ENCODE assay signal across 19 cellular contexts in the genomic region with DNA sequence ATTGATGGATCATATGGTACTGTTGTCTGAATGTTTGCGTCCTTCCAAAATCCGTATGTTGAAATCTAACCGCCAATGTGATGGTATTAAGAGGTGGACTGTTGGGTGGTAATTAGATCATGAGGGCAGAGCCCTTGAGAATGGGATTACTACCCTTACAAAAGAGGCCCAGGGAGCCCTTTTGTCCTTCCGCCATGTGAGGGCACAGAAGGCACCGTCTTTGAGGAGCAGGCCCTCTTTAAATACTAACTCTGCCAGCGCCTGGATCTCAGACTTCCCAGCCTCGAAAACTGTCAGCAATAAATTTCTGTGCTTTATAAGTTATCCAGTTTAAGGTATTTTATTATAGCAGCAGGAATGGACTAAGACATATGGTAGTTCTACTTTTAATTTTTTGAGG.
"Had no signal": no experiment of that assay in that cellular context is flagged by ENCODE, and none has a peak within 500 bp of the region (broad histone marks: within the 10 kb centered on the region; RNA-seq: fewer than 3 reads in every experiment).

No MANE protein-coding gene starts in this region.

- H3K27ac Mint-ChIP-seq: dendritic cell treated with granulocyte-macrophage colony-stimulating factor and Interleukin-4, amounts not matched to agents 40 ng/mL and 50 ng/mL, for 4 days; effector memory CD8-positive, alpha-beta T cell had no signal

- ATAC-seq: effector memory CD8-positive, alpha-beta T cell; gastrocnemius medialis; heart right ventricle; lower lobe of right lung; natural killer cell treated with Interleukin-12 subunit alpha and Interleukin-12 subunit beta and Interleukin-15 and Interleukin-18, amount 100 ng/mL, for 72 hours; psoas muscle; right lobe of liver; stimulated activated effector memory CD8-positive, alpha-beta T cell treated with anti-CD3 and anti-CD28 coated beads, Interleukin-12 subunit alpha, Interleukin-12 subunit beta, amount 100 ng/mL, for 72 hours; stimulated activated naive CD8-positive, alpha-beta T cell treated with anti-CD3 and anti-CD28 coated beads, Interleukin-15, amount 100 ng/mL, for 72 hours; upper lobe of right lung had no signal

- H3K27me3 Mint-ChIP-seq: dendritic cell treated with granulocyte-macrophage colony-stimulating factor and Interleukin-4, amounts not matched to agents 40 ng/mL and 50 ng/mL, for 4 days; effector memory CD8-positive, alpha-beta T cell; natural killer cell treated with Interleukin-12 subunit alpha and Interleukin-12 subunit beta and Interleukin-15 and Interleukin-18, amount 100 ng/mL, for 72 hours; stimulated activated naive CD8-positive, alpha-beta T cell treated with anti-CD3 and anti-CD28 coated beads, Interleukin-15, amount 100 ng/mL, for 72 hours had no signal

- H3K36me3 Mint-ChIP-seq: natural killer cell treated with Interleukin-12 subunit alpha and Interleukin-12 subunit beta and Interleukin-15 and Interleukin-18, amount 100 ng/mL, for 72 hours had no signal

- DNase-seq: effector memory CD8-positive, alpha-beta T cell; gastrocnemius medialis; heart right ventricle; hypothalamus; left ventricle myocardium inferior; lower lobe of right lung; mesenchymal stem cell; midbrain; psoas muscle; retina; right lobe of liver; stimulated activated CD4-positive, alpha-beta T cell treated with anti-CD3 and anti-CD28 coated beads, Interleukin-4, amount 100 ng/mL, for 1 hour; stimulated activated CD8-positive, alpha-beta memory T cell treated with anti-CD3 and anti-CD28 coated beads, Interleukin-4, amount 100 ng/mL, for 48 hours; stimulated activated naive CD8-positive, alpha-beta T cell treated with anti-CD3 and anti-CD28 coated beads, Interleukin-15, amount 100 ng/mL, for 72 hours; testis; upper lobe of right lung had no signal

- H3K4me3 Mint-ChIP-seq: dendritic cell treated with granulocyte-macrophage colony-stimulating factor and Interleukin-4, amounts not matched to agents 40 ng/mL and 50 ng/mL, for 4 days; effector memory CD8-positive, alpha-beta T cell; natural killer cell treated with Interleukin-12 subunit alpha and Interleukin-12 subunit beta and Interleukin-15 and Interleukin-18, amount 100 ng/mL, for 72 hours; stimulated activated effector memory CD8-positive, alpha-beta T cell treated with anti-CD3 and anti-CD28 coated beads, Interleukin-12 subunit alpha, Interleukin-12 subunit beta, amount 100 ng/mL, for 72 hours had no signal

- H3K9me3 Mint-ChIP-seq: dendritic cell treated with granulocyte-macrophage colony-stimulating factor and Interleukin-4, amounts not matched to agents 40 ng/mL and 50 ng/mL, for 4 days; effector memory CD8-positive, alpha-beta T cell; natural killer cell treated with Interleukin-12 subunit alpha and Interleukin-12 subunit beta and Interleukin-15 and Interleukin-18, amount 100 ng/mL, for 72 hours; stimulated activated effector memory CD8-positive, alpha-beta T cell treated with anti-CD3 and anti-CD28 coated beads, Interleukin-12 subunit alpha, Interleukin-12 subunit beta, amount 100 ng/mL, for 72 hours; stimulated activated naive CD8-positive, alpha-beta T cell treated with anti-CD3 and anti-CD28 coated beads, Interleukin-15, amount 100 ng/mL, for 72 hours had no signal
